In genomic region chr21:43340491-43341348, GRCh38 we compare ENCODE assay signal across 11 cellular contexts.
A peak's percentile ranks its signal among the peaks of the same experiment; 100 is the strongest.
DNase-seq lines count a peak whose midpoint lies in the region; ATAC-seq and TF ChIP-seq lines count a peak whose summit lies in the region.
"Had no signal": no experiment of that assay in that cellular context is flagged by ENCODE, and none has a peak within 500 bp of the region (broad histone marks: within the 10 kb centered on the region; RNA-seq: fewer than 3 reads in every experiment).

No MANE protein-coding gene starts in this region.

- no peak overlapping the region for H3K4me3 ChIP-seq in PC-9
- H3K4me3 ChIP-seq in psoas muscle: no peak overlapping the region
- H3K4me3 ChIP-seq: left lung had no signal

- H3K4me1 ChIP-seq in PC-9 (replicated peaks; ENCODE audit: insufficient read depth) (peaks cover 33% of the 10 kb centered on the region), psoas muscle (peaks cover 25% of the 10 kb centered on the region)

- ATAC-seq in esophagus mucosa (peak; percentile 61), psoas muscle (peak; percentile 19 to 44 (median 38)), HG02981 (IDR thresholded peaks at IDR 0.05; ENCODE audit: unreplicated experiment) (no peak), HG03432 (IDR thresholded peaks at IDR 0.05; ENCODE audit: unreplicated experiment) (no peak)
- ATAC-seq: left lung had no signal

- intact Hi-C loops in PC-9 (cut with micrococcal nuclease; ENCODE audit: unreplicated experiment): no loop called here
- intact Hi-C loops in psoas muscle (cut with DNase I): loop anchor here in 1 of 2 donors (10.0 kb wide), 1 partner anchor 314 kb away; the partner anchor contains the start of genes HSF2BP and RRP1B

- peaks cover 12% of the 10 kb centered on the region; the same call in 1 of the 2 replicates for H3F3A ChIP-seq in PC-9 (ENCODE audit: insufficient read depth, low read depth)

- H3K27me3 ChIP-seq in PC-9 (ENCODE audit: insufficient read depth, low read depth): no peaks in the 10 kb centered on the region
- H3K27me3 ChIP-seq in psoas muscle (ENCODE audit: insufficient read depth in 3 of 3, low read length in 2 of 3): no peaks in the 10 kb centered on the region
- H3K27me3 ChIP-seq: left lung had no signal

- WGBS in psoas muscle, 3 donors: 40 to 57% (median 51%) methylated on average over 29 of the region's 29 CpGs

- TF ChIP-seq CTCF in PC-9 (conservative IDR thresholded peaks at IDR 0.05) (no peak), psoas muscle (IDR thresholded peaks at IDR 0.05) (no peak)

- H3K4me2 ChIP-seq in PC-9: peak overlapping the region; percentile 47

- H2AFZ ChIP-seq in PC-9: no peak overlapping the region

- no peaks in the 10 kb centered on the region for H3K79me2 ChIP-seq in PC-9 (ENCODE audit: low read depth)

- H3K9me3 ChIP-seq in PC-9 (ENCODE audit: insufficient read depth, low read depth) (no peaks in the 10 kb centered on the region), psoas muscle (no peaks in the 10 kb centered on the region)
- H3K9me3 ChIP-seq: left lung had no signal

- H3K9me2 ChIP-seq in PC-9 (ENCODE audit: insufficient read depth): no peaks in the 10 kb centered on the region

- POLR2A ChIA-PET in PC-9 (lab: Charles Lee; ENCODE audit: unreplicated experiment): interaction anchor here (0.5 to 1.1 kb wide), 6 partner anchors 36 to 305 kb away, joined by 3 to 11 read pairs (median 4); no protein-coding TSS in a partner anchor

- no peak overlapping the region for H3K27ac ChIP-seq in PC-9
- H3K27ac ChIP-seq in psoas muscle: peak overlapping the region; percentile 81
- H3K27ac ChIP-seq: left lung had no signal

- CTCF ChIA-PET in PC-9 (lab: Charles Lee): no interaction called here

- H3K36me3 ChIP-seq in PC-9 (ENCODE audit: low read depth) (no peaks in the 10 kb centered on the region), psoas muscle (ENCODE audit: insufficient read depth in 1 of 2, low read depth in 1 of 2) (no peaks in the 10 kb centered on the region)
- H3K36me3 ChIP-seq: left lung had no signal

- TSS peak; percentile 37 for BruUV-seq in PC-9 (replicated peaks; lab: Mats Ljungman, UMichigan)

- H4K20me1 ChIP-seq in PC-9 (ENCODE audit: insufficient read depth): no peaks in the 10 kb centered on the region

- DNase-seq in ELF-1 (ENCODE audit: low read depth, low spot score) (peak; percentile 70), PC-9 (peak; percentile 64 to 76), psoas muscle (peak; percentile 41 to 55), OCI-M2 (lab: John Stamatoyannopoulos, UW; ENCODE audit: unreplicated experiment) (no peak), NCI-H2081 (lab: John Stamatoyannopoulos, UW) (no peak)
- DNase-seq: activated T-cell treated with anti-CD3 and anti-CD28 coated beads for 4 hours, left lung, NCI-H1417 treated with DMSO at 0.1 percent for 48 hours had no signal

Comparison
In these comparisons a context has a peak if more than half of its experiments do, and no peak if none do; other contexts are left out.
1. DNase-seq: peak in ELF-1 (single experiment), PC-9 (2 of 2) and psoas muscle (2 of 2); none in OCI-M2 (single experiment) and NCI-H2081 (0 of 2).
2. ATAC-seq: peak in esophagus mucosa (single experiment) and psoas muscle (4 of 4); none in HG02981 (single experiment) and HG03432 (single experiment).